In genomic region chr5:62565740-62566139, GRCh38 we compare ENCODE assay signal across 1 cellular context. TPM values are rescaled to one million over a fixed set of nuclear protein-coding genes. Genes with fewer than 3 reads are reported as not detected.
"Had no signal": no experiment of that assay in that cellular context is flagged by ENCODE, and none has a peak within 500 bp of the region (broad histone marks: within the 10 kb centered on the region; RNA-seq: fewer than 3 reads in every experiment).

No MANE protein-coding gene starts in this region.

RNA-seq across cellular contexts. Expression of gene LRRC70, which starts 12.9 kb away (rescaled TPM):
- polyA plus RNA-seq: IgD-negative memory B cell had no signal
